ENCODE assay signal across 8 cellular contexts in the genomic region with DNA sequence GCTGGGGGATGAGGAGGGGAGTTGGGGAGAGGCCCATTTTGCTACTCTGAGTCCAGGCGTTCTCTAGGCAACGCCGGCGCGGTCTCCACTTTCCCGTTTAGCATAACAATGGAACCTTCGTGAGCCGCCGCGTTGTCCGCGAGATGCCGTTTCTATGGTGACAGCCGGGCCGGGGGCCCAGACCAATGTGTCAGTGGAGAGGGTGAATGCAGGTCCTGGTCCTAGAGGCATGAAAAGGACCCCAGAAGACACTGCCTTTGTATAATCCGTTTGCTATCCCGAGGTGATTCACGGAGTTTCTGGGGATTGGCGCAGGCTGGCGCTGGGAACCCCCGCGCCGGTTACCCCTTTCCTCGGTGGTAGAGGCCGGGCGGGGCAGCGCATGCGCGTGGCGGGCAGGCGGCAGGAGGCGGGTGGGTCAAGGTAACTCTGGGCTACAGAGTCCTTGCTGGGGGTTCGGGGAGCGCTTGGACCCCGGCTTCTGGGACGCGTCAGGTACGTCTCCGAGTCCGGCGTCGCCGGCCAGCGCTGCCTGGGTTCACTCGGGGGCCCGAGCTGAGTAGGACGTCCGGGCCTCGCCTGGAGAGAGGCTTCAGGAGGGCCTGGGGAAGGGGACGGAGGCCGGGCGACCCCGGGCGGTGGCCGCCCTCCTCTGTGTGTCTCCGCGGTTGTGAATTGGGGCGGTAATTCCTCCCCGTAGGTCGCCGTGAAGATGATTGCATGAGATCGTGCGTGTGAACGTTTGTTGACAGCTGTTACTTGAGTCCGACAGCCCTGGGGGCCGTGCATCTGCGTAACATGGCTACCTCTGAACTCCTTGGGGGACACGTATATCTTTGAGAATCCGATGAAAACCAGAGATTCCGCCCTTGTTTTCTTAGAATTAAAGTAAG. TPM values are rescaled to one million over a fixed set of nuclear protein-coding genes. Genes with fewer than 3 reads are reported as not detected.
DNase-seq lines count a peak whose midpoint lies in the region; ATAC-seq, FAIRE-seq and TF ChIP-seq lines count a peak whose summit lies in the region.

A gene (plus strand): TSS at position 383 of the 893 bp plus-strand sequence. CDS start 11,417 bp downstream, outside the sequence.
A gene (minus strand): TSS at position 137 of the 893 bp plus-strand sequence. CDS start 6,224 bp downstream, outside the sequence.

- H3K27ac Mint-ChIP-seq in activated naive CD4-positive, alpha-beta T cell treated with anti-CD3 and anti-CD28 coated beads, Interleukin-2, amount 10 ng/mL, durations not matched to agents 7 days and 5 days = peak within 1 kb of the TSS; percentile 94

- no peak within 1 kb of the TSS for H2AK5ac ChIP-seq in neuronal stem cell (ENCODE audit: low read depth, low read length)

- no peaks in the 10 kb centered on the region for H3K9me3 Mint-ChIP-seq in activated naive CD4-positive, alpha-beta T cell treated with anti-CD3 and anti-CD28 coated beads, Interleukin-2, amount 10 ng/mL, durations not matched to agents 7 days and 5 days

- peak within 1 kb of the TSS; percentile 74 to 94 (median 90) for H3K27ac ChIP-seq in gastroesophageal sphincter
- H3K27ac ChIP-seq in neuronal stem cell (replicated peaks; ENCODE audit: low read length) = peak within 1 kb of the TSS; percentile 95

- peak in 2 of 4 experiments; percentile 10 to 12 for TF ChIP-seq CTCF in gastroesophageal sphincter (IDR thresholded peaks at IDR 0.05)

- H3K4ac ChIP-seq in neuronal stem cell (ENCODE audit: low read length) = no peak within 1 kb of the TSS

- H3K27me3 ChIP-seq in gastroesophageal sphincter (no peaks in the 10 kb centered on the region), neuronal stem cell (ENCODE audit: control insufficient read depth in 3 of 3, insufficient read depth in 3 of 3, low read depth in 1 of 3, low read length in 3 of 3) (no peaks in the 10 kb centered on the region)

- no peaks in the 10 kb centered on the region for H3K27me3 Mint-ChIP-seq in activated naive CD4-positive, alpha-beta T cell treated with anti-CD3 and anti-CD28 coated beads, Interleukin-2, amount 10 ng/mL, durations not matched to agents 7 days and 5 days

- H3K9me3 ChIP-seq in gastroesophageal sphincter = no peaks in the 10 kb centered on the region
- H3K9me3 ChIP-seq in neuronal stem cell (replicated peaks in 1 of 2; ENCODE audit: control insufficient read depth in 2 of 2, insufficient read depth in 1 of 2, low read depth in 1 of 2, low read length in 2 of 2) = no peaks in the 10 kb centered on the region

- DNase-seq in HEK293T (ENCODE audit: extremely low spot score) (peak; percentile 99), MV-4-11 (lab: John Stamatoyannopoulos, UW) (peak; percentile 78), SK-MEL-5 (ENCODE audit: low read depth, low spot score) (peak; percentile 88), neuronal stem cell (ENCODE audit: low spot score) (peak; percentile 94), stromal cell of bone marrow (ENCODE audit: low read depth) (peak; percentile 74)
- DNase-seq in activated naive CD4-positive, alpha-beta T cell treated with anti-CD3 and anti-CD28 coated beads, Interleukin-2, amount 10 ng/mL, durations not matched to agents 7 days and 5 days = peak; percentile 87

- H2BK15ac ChIP-seq in neuronal stem cell (ENCODE audit: low read length) = peak within 1 kb of the TSS; percentile 2

- peak within 1 kb of the TSS; percentile 72 for H3K4me2 ChIP-seq in neuronal stem cell (ENCODE audit: insufficient read depth, low read length, poor library complexity, severe bottlenecking)

- peaks cover 27% of the 10 kb centered on the region for H3K4me1 Mint-ChIP-seq in activated naive CD4-positive, alpha-beta T cell treated with anti-CD3 and anti-CD28 coated beads, Interleukin-2, amount 10 ng/mL, durations not matched to agents 7 days and 5 days

- H3K18ac ChIP-seq in neuronal stem cell (ENCODE audit: low read length) = peak within 1 kb of the TSS; percentile 92

- peak within 1 kb of the TSS; percentile 95 for H2AFZ ChIP-seq in neuronal stem cell (ENCODE audit: low read length)

- H3K4me3 ChIP-seq in gastroesophageal sphincter (peak within 1 kb of the TSS; percentile 90 to 96), neuronal stem cell (ENCODE audit: low read length in 2 of 2) (peak within 1 kb of the TSS; percentile 81 to 99)

- POLR2A ChIA-PET in HEK293T (lab: Yijun Ruan, JAX) = interaction anchor here (0.6 to 1.4 kb wide), 5 partner anchors 10 to 687 kb away, joined by 3 to 9 read pairs (median 4); a partner anchor contains a TSS

- H3K9ac ChIP-seq in neuronal stem cell (ENCODE audit: low read depth, low read length, poor library complexity) = peak within 1 kb of the TSS; percentile 91

- peak within 1 kb of the TSS; percentile 1 for H3K23ac ChIP-seq in neuronal stem cell (ENCODE audit: low read depth, low read length, poor library complexity)

- peak within 1 kb of the TSS; percentile 99 for H2BK5ac ChIP-seq in neuronal stem cell (ENCODE audit: low read length)

- no peaks in the 10 kb centered on the region for H3K36me3 Mint-ChIP-seq in activated naive CD4-positive, alpha-beta T cell treated with anti-CD3 and anti-CD28 coated beads, Interleukin-2, amount 10 ng/mL, durations not matched to agents 7 days and 5 days

- peaks cover 0 to 29% (median 8%) of the 10 kb centered on the region in 3 donors for H3K4me1 ChIP-seq in gastroesophageal sphincter
- H3K4me1 ChIP-seq in neuronal stem cell (ENCODE audit: control insufficient read depth in 2 of 2, insufficient read depth in 1 of 2, low read depth in 1 of 2, low read length in 2 of 2) = peaks cover 5 to 7% of the 10 kb centered on the region in 2 donors

- peaks cover 3% of the 10 kb centered on the region for H3K79me1 ChIP-seq in neuronal stem cell (ENCODE audit: low read depth, low read length)

- CTCF ChIA-PET in HEK293T (lab: Yijun Ruan, JAX) = no interaction called here
- CTCF ChIA-PET in activated naive CD4-positive, alpha-beta T cell treated with anti-CD3 and anti-CD28 coated beads, Interleukin-2, amount 10 ng/mL, durations not matched to agents 7 days and 5 days (lab: Charles Lee) = no interaction called here

- in situ Hi-C loops in SK-MEL-5 (cut with HindIII; ENCODE audit: low pct_unique_long_range_greater_than_20kb, low sequenced_read_pairs) = no loop called here

- peak; percentile 89 for FAIRE-seq in G401.6 (lab: Jason Lieb, UNC)

- TF ChIP-seq POLR2A in gastroesophageal sphincter (IDR thresholded peaks at IDR 0.05) = peak; percentile 47 to 52

- TF ChIP-seq EP300 in gastroesophageal sphincter (IDR thresholded peaks at IDR 0.05) = no peak

- peak; percentile 94 for ATAC-seq in gastroesophageal sphincter

- no peak within 1 kb of the TSS for H4K91ac ChIP-seq in neuronal stem cell (ENCODE audit: low read depth, low read length, poor library complexity)

- peak within 1 kb of the TSS; percentile 93 for H3K4me3 Mint-ChIP-seq in activated naive CD4-positive, alpha-beta T cell treated with anti-CD3 and anti-CD28 coated beads, Interleukin-2, amount 10 ng/mL, durations not matched to agents 7 days and 5 days

- H2BK120ac ChIP-seq in neuronal stem cell (ENCODE audit: low read depth, low read length) = no peak within 1 kb of the TSS

- peak within 1 kb of the TSS; percentile 43 for H2BK12ac ChIP-seq in neuronal stem cell (ENCODE audit: low read length)

- H4K8ac ChIP-seq in neuronal stem cell (ENCODE audit: low read depth, low read length) = no peak within 1 kb of the TSS

- WGBS in gastroesophageal sphincter (ENCODE audit: low coverage in 1 of 2), 2 donors = 0 to 1% methylated on average over 2 to 6 of the region's 70 CpGs
- no CpG with 5 or more reads among the region's 70 CpGs for WGBS in neuronal stem cell (ENCODE audit: extremely low coverage in 2 of 2, insufficient read length in 2 of 2, insufficient replicate concordance in 1 of 2), 2 donors

- peak within 1 kb of the TSS; percentile 56 for H3K14ac ChIP-seq in neuronal stem cell (ENCODE audit: low read length)

- peaks cover 0 to 12% of the 10 kb centered on the region in 2 donors for H3K36me3 ChIP-seq in gastroesophageal sphincter
- peaks cover 0 to 11% of the 10 kb centered on the region in 2 donors for H3K36me3 ChIP-seq in neuronal stem cell (replicated peaks in 1 of 2; ENCODE audit: control insufficient read depth in 2 of 2, insufficient read depth in 2 of 2, low read length in 2 of 2)

TF ChIP-seq in HEK293T, 16 proteins besides CTCF, POLR2A, EP300 and RAD21:
- TF ChIP-seq BHLHE40 (IDR thresholded peaks at IDR 0.05; ENCODE audit: borderline replicate concordance) (peak; percentile 93), L3MBTL2 (conservative IDR thresholded peaks at IDR 0.05) (peak; percentile 45; the same call in 1 of the 2 replicates), ZNF384 (IDR thresholded peaks at IDR 0.05) (no peak)

RNA-seq across cellular contexts. Expression of the first gene that starts in this region (rescaled TPM):
- 12.1 and 14.9 TPM in 2 replicates for total RNA-seq in SK-MEL-5 (2014; rRNA removed; shearing (Covaris generic))
- polyA plus RNA-seq in SK-MEL-5 (2015; cell fraction: cytosol; rRNA removed) = 15.5 and 22.3 TPM in 2 replicates
- 20.8 and 22.8 TPM in 2 replicates for polyA plus RNA-seq in SK-MEL-5 (2015; cell fraction: nucleus; rRNA removed)
- 10 to 100 TPM; 21.0 to 46.6 (median 31.7) TPM for total RNA-seq in gastroesophageal sphincter
- 39.4 TPM for polyA plus RNA-seq in neuronal stem cell (2013, experiment 1 of 2)
- polyA plus RNA-seq in neuronal stem cell (2013, experiment 2 of 2) = 40.4 TPM

RNA-seq across cellular contexts. Expression of the second gene that starts in this region (rescaled TPM):
- total RNA-seq in SK-MEL-5 (2014; rRNA removed; shearing (Covaris generic)) = 1.2 and 1.8 TPM in 2 replicates
- polyA plus RNA-seq in SK-MEL-5 (2015; cell fraction: cytosol; rRNA removed) = 0.23 and 0.40 TPM in 2 replicates
- 7.8 and 10.8 TPM in 2 replicates for polyA plus RNA-seq in SK-MEL-5 (2015; cell fraction: nucleus; rRNA removed)
- total RNA-seq in gastroesophageal sphincter = 1 to 10 TPM in 1 of 4 donors, under 1 TPM in 3; 0.07 to 1.2 (median 0.60) TPM
- 4.9 TPM for polyA plus RNA-seq in neuronal stem cell (2013, experiment 1 of 2)
- 5.2 TPM for polyA plus RNA-seq in neuronal stem cell (2013, experiment 2 of 2)

Comparison
In these comparisons a context has a peak if more than half of its experiments do, and no peak if none do; other contexts are left out.
1. Peak in every context shown above with its lines: DNase-seq, ATAC-seq, H3K4me3 ChIP-seq and H3K27ac ChIP-seq.